2 cellular contexts compared by ENCODE assay signal in the genomic region with DNA sequence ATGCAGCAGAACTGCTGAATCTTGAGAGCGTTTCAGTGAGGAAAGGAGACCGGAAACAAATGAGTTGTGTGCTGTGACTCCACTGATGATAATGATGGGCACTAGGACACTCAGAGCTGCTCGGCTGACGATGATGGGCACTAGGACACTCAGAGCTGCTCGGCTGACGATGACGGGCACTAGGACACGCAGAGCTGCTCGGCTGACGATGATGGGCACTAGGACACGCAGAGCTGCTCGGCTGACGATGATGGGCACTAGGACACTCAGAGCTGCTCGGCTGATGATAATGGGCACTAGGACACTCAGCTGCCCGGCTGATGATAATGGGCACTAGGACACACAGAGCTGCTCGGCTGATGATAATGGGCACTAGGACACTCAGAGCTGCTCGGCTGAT. TPM values are rescaled to one million over a fixed set of nuclear protein-coding genes. Genes with fewer than 3 reads are reported as not detected.
"Had no signal": no experiment of that assay in that cellular context is flagged by ENCODE, and none has a peak within 500 bp of the region (broad histone marks: within the 10 kb centered on the region; RNA-seq: fewer than 3 reads in every experiment).

No MANE protein-coding gene starts in this region.

RNA-seq across cellular contexts. Expression of a gene that starts 31.3 kb away (rescaled TPM):
- total RNA-seq: activated B cell treated with CpG ODN at 0.5 μM for 24 hours, T-helper 17 cell had no signal
